In the genomic region with DNA sequence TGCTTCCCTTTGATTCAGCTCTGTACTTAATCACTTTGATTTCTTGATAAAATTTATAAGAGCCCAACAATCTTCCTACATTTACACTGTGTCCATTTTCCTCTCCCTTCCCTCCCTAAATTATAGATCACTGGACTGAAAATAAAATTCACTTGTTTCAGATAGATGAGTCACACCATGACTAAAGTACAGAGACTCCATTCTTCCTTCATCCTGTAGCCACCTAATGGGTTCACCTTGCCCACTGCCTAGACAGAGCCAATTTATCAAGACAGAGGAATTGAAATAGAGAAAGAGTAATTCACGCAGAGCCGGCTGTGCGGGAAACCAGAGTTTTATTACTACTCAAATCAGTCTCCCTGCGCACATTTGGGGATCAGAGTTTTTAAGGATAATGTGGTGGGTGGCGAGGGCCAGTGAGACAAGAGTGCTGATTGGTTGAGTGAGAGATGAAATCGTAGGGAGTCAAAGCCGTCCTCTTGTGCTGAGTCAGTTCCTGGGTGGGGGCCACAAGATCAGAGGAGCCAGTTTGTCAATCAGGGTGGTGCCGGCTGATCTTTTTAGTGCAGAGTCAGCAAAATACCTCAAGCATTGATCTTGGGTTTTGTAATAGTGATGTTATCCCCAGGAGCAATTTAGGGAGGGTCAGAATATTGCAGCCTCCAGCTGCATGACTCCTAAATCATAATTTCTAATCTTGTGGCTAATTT, we compare ENCODE assay signal across 1 cellular context.
TF ChIP-seq lines count a peak whose summit lies in the region.

No MANE protein-coding gene starts in this region.

TF ChIP-seq in K562, 482 proteins besides CTCF, POLR2A, EP300 and RAD21 (continued from another document):
- TF ChIP-seq, protein P1, sequence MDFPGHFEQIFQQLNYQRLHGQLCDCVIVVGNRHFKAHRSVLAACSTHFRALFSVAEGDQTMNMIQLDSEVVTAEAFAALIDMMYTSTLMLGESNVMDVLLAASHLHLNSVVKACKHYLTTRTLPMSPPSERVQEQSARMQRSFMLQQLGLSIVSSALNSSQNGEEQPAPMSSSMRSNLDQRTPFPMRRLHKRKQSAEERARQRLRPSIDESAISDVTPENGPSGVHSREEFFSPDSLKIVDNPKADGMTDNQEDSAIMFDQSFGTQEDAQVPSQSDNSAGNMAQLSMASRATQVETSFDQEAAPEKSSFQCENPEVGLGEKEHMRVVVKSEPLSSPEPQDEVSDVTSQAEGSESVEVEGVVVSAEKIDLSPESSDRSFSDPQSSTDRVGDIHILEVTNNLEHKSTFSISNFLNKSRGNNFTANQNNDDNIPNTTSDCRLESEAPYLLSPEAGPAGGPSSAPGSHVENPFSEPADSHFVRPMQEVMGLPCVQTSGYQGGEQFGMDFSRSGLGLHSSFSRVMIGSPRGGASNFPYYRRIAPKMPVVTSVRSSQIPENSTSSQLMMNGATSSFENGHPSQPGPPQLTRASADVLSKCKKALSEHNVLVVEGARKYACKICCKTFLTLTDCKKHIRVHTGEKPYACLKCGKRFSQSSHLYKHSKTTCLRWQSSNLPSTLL (IDR thresholded peaks at IDR 0.05), result no peak
- TF ChIP-seq CBFA2T2 (conservative IDR thresholded peaks at IDR 0.05), result no peak
